In genomic region chr17:43360376-43360738, GRCh38 we compare ENCODE assay signal across 8 cellular contexts. TPM values are rescaled to one million over a fixed set of nuclear protein-coding genes. Genes with fewer than 3 reads are reported as not detected.
DNase-seq lines count a peak whose midpoint lies in the region; ATAC-seq and TF ChIP-seq lines count a peak whose summit lies in the region.

No MANE protein-coding gene starts in this region.

- no peak overlapping the region for H3K27ac Mint-ChIP-seq in GM23338

- H3K36me3 Mint-ChIP-seq in GM23338 (ENCODE audit: low read depth): peaks cover 3% of the 10 kb centered on the region; the same call in 1 of the 3 replicates

- no peak for TF ChIP-seq EP300 in neural cell (conservative IDR thresholded peaks at IDR 0.05; ENCODE audit: poor library complexity, severe bottlenecking)

- intact Hi-C loops in esophagus squamous epithelium (cut with DNase I): no loop called here

- no peak overlapping the region for H3K4me2 ChIP-seq in neural cell (ENCODE audit: low read length)
- H3K4me2 ChIP-seq in GM23338: no peak overlapping the region

- H3K9ac ChIP-seq in neural cell (ENCODE audit: low read length): peak overlapping the region; percentile 51

- H3K36me3 ChIP-seq in esophagus squamous epithelium: no peaks in the 10 kb centered on the region
- no peaks in the 10 kb centered on the region for H3K36me3 ChIP-seq in neural cell (ENCODE audit: insufficient read depth, low read length)
- H3K36me3 ChIP-seq in thoracic aorta: no peaks in the 10 kb centered on the region
- H3K36me3 ChIP-seq in GM23338 (ENCODE audit: insufficient read depth): no peaks in the 10 kb centered on the region

- H3K9me3 ChIP-seq in esophagus squamous epithelium (peaks cover 0 to 6% (median 0%) of the 10 kb centered on the region in 3 donors), neural cell (ENCODE audit: low read length) (peaks cover 6% of the 10 kb centered on the region), thoracic aorta (no peaks in the 10 kb centered on the region)

- H3K9me2 ChIP-seq in neural cell (ENCODE audit: insufficient read depth, low read length) (no peaks in the 10 kb centered on the region), GM23338 (ENCODE audit: insufficient read depth) (no peaks in the 10 kb centered on the region)

- H4K20me1 ChIP-seq in neural cell (ENCODE audit: insufficient read depth) (no peaks in the 10 kb centered on the region), GM23338 (replicated peaks; ENCODE audit: insufficient read depth) (no peaks in the 10 kb centered on the region)

- 2 to 26% methylated on average over 18 of the region's 18 CpGs for WGBS in esophagus squamous epithelium, 2 donors

- no peak overlapping the region for H3K4me3 Mint-ChIP-seq in GM23338

- H3K27me3 Mint-ChIP-seq in GM23338 (ENCODE audit: insufficient read depth, low read depth, poor library complexity): peaks cover 12% of the 10 kb centered on the region

- peak overlapping the region; percentile 44 to 72 (median 57) for H3K4me3 ChIP-seq in esophagus squamous epithelium
- H3K4me3 ChIP-seq in neural cell (ENCODE audit: low read length): peak overlapping the region; percentile 61
- peak overlapping the region; percentile 78 for H3K4me3 ChIP-seq in thoracic aorta
- H3K4me3 ChIP-seq in GM23338: no peak overlapping the region

- TF ChIP-seq POLR2A in esophagus squamous epithelium (IDR thresholded peaks at IDR 0.05): peak in 1 of 4 donors; percentile 88

- peaks cover 3% of the 10 kb centered on the region; the same call in 2 of the 3 replicates for H3K4me1 Mint-ChIP-seq in GM23338

- H3K9me3 Mint-ChIP-seq in GM23338: peaks cover 2% of the 10 kb centered on the region; the same call in 1 of the 3 replicates

- no peak overlapping the region for H2AFZ ChIP-seq in neural cell (ENCODE audit: low read depth, low read length)
- no peak overlapping the region for H2AFZ ChIP-seq in GM23338

- TF ChIP-seq CTCF in esophagus squamous epithelium (IDR thresholded peaks at IDR 0.05) (peak in 1 of 6 experiments; percentile 1), neural cell (IDR thresholded peaks at IDR 0.05; ENCODE audit: poor library complexity, severe bottlenecking) (no peak), thoracic aorta (IDR thresholded peaks at IDR 0.05) (no peak), GM23338 (conservative IDR thresholded peaks at IDR 0.05; ENCODE audit: low read depth in 2 of 2) (no peak)

- H3K79me2 ChIP-seq in neural cell (replicated peaks; ENCODE audit: insufficient read depth, low read length) (no peaks in the 10 kb centered on the region), GM23338 (replicated peaks; ENCODE audit: insufficient read depth) (no peaks in the 10 kb centered on the region)

- ATAC-seq in GM18519 (IDR thresholded peaks at IDR 0.05; ENCODE audit: low FRiP score, unreplicated experiment): peak; percentile 21
- peak; percentile 36 for ATAC-seq in HG03342 (IDR thresholded peaks at IDR 0.05; ENCODE audit: unreplicated experiment)
- peak; percentile 71 for ATAC-seq in thoracic aorta (ENCODE audit: insufficient number of reproducible peaks, low FRiP score, low read depth)
- no peak for ATAC-seq in GM23338

- no peak for TF ChIP-seq RAD21 in neural cell (conservative IDR thresholded peaks at IDR 0.05)

- H3K4me1 ChIP-seq in esophagus squamous epithelium: peaks cover 6 to 36% (median 9%) of the 10 kb centered on the region in 3 donors
- H3K4me1 ChIP-seq in thoracic aorta (ENCODE audit: control insufficient read depth in 1 of 2, low read depth in 2 of 2): peaks cover 13 to 30% of the 10 kb centered on the region in 2 donors
- peaks cover 4% of the 10 kb centered on the region for H3K4me1 ChIP-seq in GM23338 (ENCODE audit: insufficient read depth)

- peak; percentile 32 for DNase-seq in NOMO-1 treated with dmso at 0.1 percent for 144 hours (lab: John Stamatoyannopoulos, UW; ENCODE audit: unreplicated experiment)
- peak; percentile 81 for DNase-seq in activated T-cell treated with anti-CD3 and anti-CD28 coated beads for 24 hours (ENCODE audit: low read depth)
- DNase-seq in esophagus squamous epithelium (lab: John Stamatoyannopoulos, UW): no peak
- no peak for DNase-seq in thoracic aorta (ENCODE audit: low spot score)
- no peak for DNase-seq in GM23338 (ENCODE audit: low spot score)

- no peaks in the 10 kb centered on the region for H3K27me3 ChIP-seq in esophagus squamous epithelium
- H3K27me3 ChIP-seq in neural cell (ENCODE audit: insufficient read depth, low read depth, low read length): peaks cover 8% of the 10 kb centered on the region
- H3K27me3 ChIP-seq in thoracic aorta (replicated peaks; ENCODE audit: insufficient read depth): no peaks in the 10 kb centered on the region
- H3K27me3 ChIP-seq in GM23338 (ENCODE audit: insufficient read depth): no peaks in the 10 kb centered on the region

- H3F3A ChIP-seq in neural cell (ENCODE audit: insufficient read depth, low read length, poor library complexity, severe bottlenecking) (no peaks in the 10 kb centered on the region), GM23338 (replicated peaks; ENCODE audit: low read depth) (no peaks in the 10 kb centered on the region)

- H3K27ac ChIP-seq in esophagus squamous epithelium (peak overlapping the region; percentile 91 to 96 (median 93)), neural cell (ENCODE audit: low read length) (peak overlapping the region; percentile 79), thoracic aorta (peak overlapping the region; percentile 85 to 93), GM23338 (ENCODE audit: low read depth) (no peak overlapping the region)

TF ChIP-seq in neural cell, 6 proteins besides CTCF, POLR2A, EP300 and RAD21 (continues in another document):
- no peak for TF ChIP-seq POLR2AphosphoS5 (IDR thresholded peaks at IDR 0.05)
- TF ChIP-seq SMC3 (conservative IDR thresholded peaks at IDR 0.05; ENCODE audit: poor library complexity): no peak
- TF ChIP-seq TAF1 (IDR thresholded peaks at IDR 0.05; ENCODE audit: low read depth): no peak
- no peak for TF ChIP-seq MXI1 (conservative IDR thresholded peaks at IDR 0.05; ENCODE audit: poor library complexity, severe bottlenecking)
- TF ChIP-seq EZH2 (IDR thresholded peaks at IDR 0.05; ENCODE audit: borderline replicate concordance, insufficient read depth, low read length, poor library complexity, severe bottlenecking): no peak

TF ChIP-seq in GM23338, 12 proteins besides CTCF, POLR2A, EP300 and RAD21 (continues in another document):
- TF ChIP-seq ZNF114 (CRISPR knock-in tag; IDR thresholded peaks at IDR 0.05): no peak
- TF ChIP-seq ZNF331 (CRISPR knock-in tag; IDR thresholded peaks at IDR 0.05; ENCODE audit: low read depth): no peak
- no peak for TF ChIP-seq ETS1 (IDR thresholded peaks at IDR 0.05)
- TF ChIP-seq CREB1 (CRISPR knock-in tag; IDR thresholded peaks at IDR 0.05; ENCODE audit: low read depth): no peak
- no peak for TF ChIP-seq EZH2phosphoT487 (IDR thresholded peaks at IDR 0.05; ENCODE audit: unreplicated experiment)
- TF ChIP-seq REST (IDR thresholded peaks at IDR 0.05; ENCODE audit: unreplicated experiment): no peak
- TF ChIP-seq POLR2AphosphoS5 (IDR thresholded peaks at IDR 0.05; ENCODE audit: low read depth): no peak

RNA-seq across cellular contexts. Expression of gene ARL4D, which starts 38.4 kb away (rescaled TPM):
- 10 to 100 TPM; 54.2 to 94.1 (median 61.5) TPM for total RNA-seq in esophagus squamous epithelium
- 10.6 and 17.0 TPM in 2 replicates for polyA plus RNA-seq in neural cell
- polyA minus RNA-seq in neural cell: 12.4 and 15.5 TPM in 2 replicates
- 10 to 100 TPM in 1 of 2 donors, 1 to 10 TPM in 1; 3.5 to 21.0 TPM for total RNA-seq in thoracic aorta
- total RNA-seq in GM23338 (2014; rRNA removed; shearing (Covaris generic)): 7.2 and 8.7 TPM in 2 replicates
- 9.5 and 11.5 TPM in 2 replicates for polyA plus RNA-seq in GM23338 (2016; fragmentation: Nextera tagmentation; extraction: Ambion mirVana)

Comparison
In these comparisons a context has a peak if more than half of its experiments do, and no peak if none do; other contexts are left out.
1. DNase-seq: peak in NOMO-1 treated with dmso at 0.1 percent for 144 hours (single experiment) and activated T-cell treated with anti-CD3 and anti-CD28 coated beads for 24 hours (single experiment); none in esophagus squamous epithelium (single experiment), thoracic aorta (single experiment) and GM23338 (single experiment).